23 cellular contexts compared by ENCODE assay signal in genomic region chr1:188058801-188059200, GRCh38.
A peak's percentile ranks its signal among the peaks of the same experiment; 100 is the strongest.
DNase-seq lines count a peak whose midpoint lies in the region; ATAC-seq, FAIRE-seq and TF ChIP-seq lines count a peak whose summit lies in the region.
"Had no signal": no experiment of that assay in that cellular context is flagged by ENCODE, and none has a peak within 500 bp of the region (broad histone marks: within the 10 kb centered on the region; RNA-seq: fewer than 3 reads in every experiment).

No MANE protein-coding gene starts in this region.

- no peaks in the 10 kb centered on the region; the same call in 1 of the 2 replicates for H3K9me3 ChIP-seq in HepG2 (ENCODE audit: low read length)
- no peaks in the 10 kb centered on the region for H3K9me3 ChIP-seq in right lobe of liver
- H3K9me3 ChIP-seq in HEK293 (ENCODE audit: control insufficient read depth, insufficient read depth, low read depth, low read length) = no peaks in the 10 kb centered on the region
- H3K9me3 ChIP-seq: BE2C had no signal

- H3K79me2 ChIP-seq in HepG2 (ENCODE audit: insufficient read depth, low read length) = no peaks in the 10 kb centered on the region

- TF ChIP-seq RAD21 in HepG2 (CRISPR knock-in tag; IDR thresholded peaks at IDR 0.05) = no peak

- intact Hi-C loops in HepG2 (cut with micrococcal nuclease; ENCODE audit: unreplicated experiment) (no loop called here), right lobe of liver (cut with DNase I) (no loop called here)

- no peak for TF ChIP-seq CTCF in HepG2 (CRISPR knock-in tag; IDR thresholded peaks at IDR 0.05)
- TF ChIP-seq CTCF in right lobe of liver (IDR thresholded peaks at IDR 0.05) = no peak
- no peak for TF ChIP-seq CTCF in HEK293 (tag by site-specific recombination; IDR thresholded peaks at IDR 0.05)
- TF ChIP-seq CTCF in GM13976 (IDR thresholded peaks at IDR 0.05; ENCODE audit: borderline replicate concordance, control extremely low read depth, extremely low read depth, insufficient read depth, missing control alignments) = no peak

- H3K4me1 ChIP-seq in HepG2 (ENCODE audit: insufficient read depth, low read length) = no peaks in the 10 kb centered on the region
- no peaks in the 10 kb centered on the region for H3K4me1 ChIP-seq in right lobe of liver
- H3K4me1 ChIP-seq in HEK293 (ENCODE audit: control insufficient read depth, insufficient read depth, low read length) = no peaks in the 10 kb centered on the region
- H3K4me1 ChIP-seq: BE2C, BLaER1 had no signal

- H3K9ac ChIP-seq in HepG2 (ENCODE audit: insufficient read depth, low read depth, low read length) = no peak overlapping the region
- H3K9ac ChIP-seq: BLaER1 had no signal

- POLR2A ChIA-PET in HepG2 (lab: Yijun Ruan, JAX) (no interaction called here), HEK293 (lab: Yijun Ruan, JAX) (no interaction called here)

- no peak overlapping the region for H2AFZ ChIP-seq in HepG2 (ENCODE audit: low read length)

- no peak overlapping the region for H3K4me3 ChIP-seq in HepG2 (replicated peaks in 1 of 3; ENCODE audit: insufficient read depth in 1 of 3, low read depth in 2 of 3, low read length in 3 of 3)
- no peak overlapping the region for H3K4me3 ChIP-seq in right lobe of liver
- no peak overlapping the region for H3K4me3 ChIP-seq in HEK293 (ENCODE audit: low read depth, low read length)
- H3K4me3 ChIP-seq: BLaER1 had no signal

- DNase-seq in NCI-H2171 treated with DMSO at 0.1 percent for 48 hours (lab: John Stamatoyannopoulos, UW) (peak; percentile 73), NCI-H2171 (lab: John Stamatoyannopoulos, UW) (no peak), HepG2 (ENCODE audit: low spot score) (no peak), right lobe of liver (no peak), SK-N-DZ (ENCODE audit: low spot score) (peak; percentile 75), GM13976 (ENCODE audit: low spot score) (no peak)
- DNase-seq: 8988T; ACHN; BE2C; C1 segment of cervical spinal cord; CD4-positive, alpha-beta memory T cell; CD4-positive, CD25-positive, alpha-beta regulatory T cell; CD8-positive, alpha-beta memory T cell; COR-L47; DMS79 treated with DMSO at 0.1 percent for 48 hours; GF-D8 had no signal

- in situ Hi-C loops in HepG2 (cut with HindIII; ENCODE audit: extremely low pct_ligation_motif_present, low pct_unique_long_range_greater_than_20kb) (no loop called here), GM13976 (cut with MboI; ENCODE audit: low sequenced_read_pairs, unreplicated experiment) (no loop called here)

- TF ChIP-seq POLR2A in HepG2 (IDR thresholded peaks at IDR 0.05; ENCODE audit: insufficient read depth in 1 of 2, low read depth in 2 of 2, low read length in 2 of 2) = no peak
- TF ChIP-seq POLR2A in right lobe of liver (IDR thresholded peaks at IDR 0.05) = no peak

- WGBS in HepG2 (ENCODE audit: low lambda C conversion rate) = 0% methylated on average over 1 of the region's 1 CpG
- 50% methylated on average over 1 of the region's 1 CpG for WGBS in right lobe of liver (ENCODE audit: insufficient coverage, low coverage, low lambda C conversion rate, missing lambda C conversion rate)

- H3K36me3 ChIP-seq in HepG2 (replicated peaks in 1 of 2; ENCODE audit: control insufficient read depth in 1 of 2, insufficient read depth in 2 of 2, low read length in 2 of 2) (no peaks in the 10 kb centered on the region), right lobe of liver (no peaks in the 10 kb centered on the region), HEK293 (ENCODE audit: control insufficient read depth in 2 of 2, insufficient read depth in 1 of 2, low read length in 2 of 2) (no peaks in the 10 kb centered on the region)
- H3K36me3 ChIP-seq: BE2C, BLaER1 had no signal

- no peak overlapping the region for H3K4me2 ChIP-seq in HepG2 (ENCODE audit: low read depth, low read length)
- H3K4me2 ChIP-seq: BLaER1 had no signal

- CTCF ChIA-PET in HepG2 (lab: Yijun Ruan, JAX; ENCODE audit: low intra/inter-chr PET ratio, low total read pairs) = no interaction called here
- CTCF ChIA-PET in HEK293 (lab: Yijun Ruan, JAX) = interaction anchor here (0.7 kb wide), 1 partner anchor 675 kb away, joined by 3 read pairs; no protein-coding TSS in a partner anchor

- H3K27ac ChIP-seq in HepG2 (ENCODE audit: extremely low read length, insufficient read depth, low read length) = no peak overlapping the region
- no peak overlapping the region for H3K27ac ChIP-seq in right lobe of liver
- no peak overlapping the region for H3K27ac ChIP-seq in HEK293 (ENCODE audit: extremely low read depth, low read depth, low read length)
- H3K27ac ChIP-seq: BLaER1 had no signal

- no peak for ATAC-seq in HepG2
- no peak for ATAC-seq in right lobe of liver
- no peak for ATAC-seq in GM19395 (IDR thresholded peaks at IDR 0.05; ENCODE audit: unreplicated experiment)

- no peaks in the 10 kb centered on the region for H4K20me1 ChIP-seq in HepG2 (ENCODE audit: insufficient read depth, low read length)
- H4K20me1 ChIP-seq: BLaER1 had no signal

- no TSS peak for BruUV-seq in HepG2 (replicated peaks; lab: Mats Ljungman, UMichigan)

- TF ChIP-seq EP300 in HepG2 (IDR thresholded peaks at IDR 0.05; ENCODE audit: low read depth in 2 of 2, low read length in 2 of 2) = no peak
- TF ChIP-seq EP300 in HepG2 (CRISPR knock-in tag; IDR thresholded peaks at IDR 0.05; ENCODE audit: borderline replicate concordance) = no peak

- no peaks in the 10 kb centered on the region for H3K27me3 ChIP-seq in HepG2 (ENCODE audit: control insufficient read depth in 1 of 2, insufficient read depth in 2 of 2, low read length in 2 of 2)
- H3K27me3 ChIP-seq in right lobe of liver = no peaks in the 10 kb centered on the region
- H3K27me3 ChIP-seq: BE2C, BLaER1 had no signal

- no peak for FAIRE-seq in HepG2 (lab: Jason Lieb, UNC)
- FAIRE-seq: G401.6, GM12891, GM18507, GM19239 had no signal

TF ChIP-seq in HepG2, 621 proteins besides CTCF, POLR2A, EP300 and RAD21 (continues in another document):
- no peak for TF ChIP-seq ZNF567 (CRISPR knock-in tag; IDR thresholded peaks at IDR 0.05; ENCODE audit: borderline replicate concordance)
- TF ChIP-seq, protein P1, sequence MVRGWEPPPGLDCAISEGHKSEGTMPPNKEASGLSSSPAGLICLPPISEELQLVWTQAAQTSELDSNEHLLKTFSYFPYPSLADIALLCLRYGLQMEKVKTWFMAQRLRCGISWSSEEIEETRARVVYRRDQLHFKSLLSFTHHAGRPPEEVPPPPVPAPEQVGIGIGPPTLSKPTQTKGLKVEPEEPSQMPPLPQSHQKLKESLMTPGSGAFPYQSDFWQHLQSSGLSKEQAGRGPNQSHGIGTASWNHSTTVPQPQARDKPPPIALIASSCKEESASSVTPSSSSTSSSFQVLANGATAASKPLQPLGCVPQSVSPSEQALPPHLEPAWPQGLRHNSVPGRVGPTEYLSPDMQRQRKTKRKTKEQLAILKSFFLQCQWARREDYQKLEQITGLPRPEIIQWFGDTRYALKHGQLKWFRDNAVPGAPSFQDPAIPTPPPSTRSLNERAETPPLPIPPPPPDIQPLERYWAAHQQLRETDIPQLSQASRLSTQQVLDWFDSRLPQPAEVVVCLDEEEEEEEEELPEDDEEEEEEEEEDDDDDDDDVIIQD (CRISPR knock-in tag; IDR thresholded peaks at IDR 0.05; ENCODE audit: low read depth) = no peak
- no peak for TF ChIP-seq IKZF4 (CRISPR knock-in tag; IDR thresholded peaks at IDR 0.05; ENCODE audit: borderline replicate concordance, low read depth, not compliant biosample characterization)
- no peak for TF ChIP-seq ZNF740 (CRISPR knock-in tag; IDR thresholded peaks at IDR 0.05)
- no peak for TF ChIP-seq ZNF414 (CRISPR knock-in tag; IDR thresholded peaks at IDR 0.05)
- TF ChIP-seq NR2F2 (IDR thresholded peaks at IDR 0.05; ENCODE audit: borderline replicate concordance, low read depth) = no peak

TF ChIP-seq in HEK293, 187 proteins besides CTCF, POLR2A, EP300 and RAD21 (continues in another document):
- TF ChIP-seq, protein P2, sequence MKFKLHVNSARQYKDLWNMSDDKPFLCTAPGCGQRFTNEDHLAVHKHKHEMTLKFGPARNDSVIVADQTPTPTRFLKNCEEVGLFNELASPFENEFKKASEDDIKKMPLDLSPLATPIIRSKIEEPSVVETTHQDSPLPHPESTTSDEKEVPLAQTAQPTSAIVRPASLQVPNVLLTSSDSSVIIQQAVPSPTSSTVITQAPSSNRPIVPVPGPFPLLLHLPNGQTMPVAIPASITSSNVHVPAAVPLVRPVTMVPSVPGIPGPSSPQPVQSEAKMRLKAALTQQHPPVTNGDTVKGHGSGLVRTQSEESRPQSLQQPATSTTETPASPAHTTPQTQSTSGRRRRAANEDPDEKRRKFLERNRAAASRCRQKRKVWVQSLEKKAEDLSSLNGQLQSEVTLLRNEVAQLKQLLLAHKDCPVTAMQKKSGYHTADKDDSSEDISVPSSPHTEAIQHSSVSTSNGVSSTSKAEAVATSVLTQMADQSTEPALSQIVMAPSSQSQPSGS (tag by site-specific recombination; IDR thresholded peaks at IDR 0.05; ENCODE audit: low read depth) = 0 out of 2 replicates have a peak, but pooled peaks have one; percentile 11
- TF ChIP-seq ZNF529 (tag by site-specific recombination; IDR thresholded peaks at IDR 0.05; ENCODE audit: insufficient replicate concordance) (no peak), ZNF140 (tag by site-specific recombination; IDR thresholded peaks at IDR 0.05) (no peak), ZNF513 (tag by site-specific recombination; IDR thresholded peaks at IDR 0.05) (no peak)

Comparison
In these comparisons a context has a peak if more than half of its experiments do, and no peak if none do; other contexts are left out.
1. DNase-seq: peak in NCI-H2171 treated with DMSO at 0.1 percent for 48 hours (single experiment) and SK-N-DZ (single experiment); none in NCI-H2171 (single experiment), HepG2 (single experiment), right lobe of liver (0 of 3) and GM13976 (single experiment).